17 cellular contexts compared by ENCODE assay signal in genomic region chr3:163939926-163940325, GRCh38.
DNase-seq lines count a peak whose midpoint lies in the region; ATAC-seq, FAIRE-seq and TF ChIP-seq lines count a peak whose summit lies in the region.
"Had no signal": no experiment of that assay in that cellular context is flagged by ENCODE, and none has a peak within 500 bp of the region (broad histone marks: within the 10 kb centered on the region; RNA-seq: fewer than 3 reads in every experiment).

No MANE protein-coding gene starts in this region.

- H3K27me3 ChIP-seq in astrocyte (ENCODE audit: insufficient read depth, low read length) (no peaks in the 10 kb centered on the region), BE2C (no peaks in the 10 kb centered on the region), heart right ventricle (no peaks in the 10 kb centered on the region), thyroid gland (no peaks in the 10 kb centered on the region)
- H3K27me3 ChIP-seq: transverse colon had no signal

- H3K4me2 ChIP-seq in astrocyte (ENCODE audit: low read length), result no peak overlapping the region
- H3K4me2 ChIP-seq: SK-N-SH had no signal

- H3K36me3 Mint-ChIP-seq in astrocyte (ENCODE audit: low read depth, unreplicated experiment), result no peaks in the 10 kb centered on the region
- peaks cover 4% of the 10 kb centered on the region for H3K36me3 Mint-ChIP-seq in neural crest cell (ENCODE audit: low read depth)
- H3K36me3 Mint-ChIP-seq: activated naive CD4-positive, alpha-beta T cell treated with anti-CD3 and anti-CD28 coated beads, Interleukin-2, amount 50 U/mL, for 24 hours had no signal

- TF ChIP-seq CTCF in astrocyte (IDR thresholded peaks at IDR 0.05; ENCODE audit: insufficient read depth, low read depth, low read length) (no peak), neural crest cell (conservative IDR thresholded peaks at IDR 0.05) (peak; percentile 19), BE2C (IDR thresholded peaks at IDR 0.05; ENCODE audit: low read depth, low read length) (no peak), heart right ventricle (IDR thresholded peaks at IDR 0.05) (no peak), thyroid gland (IDR thresholded peaks at IDR 0.05) (no peak)

- no peaks in the 10 kb centered on the region for H3K79me2 ChIP-seq in astrocyte (ENCODE audit: insufficient read depth, low read length)

- intact Hi-C loops in heart right ventricle (cut with DNase I) (no loop called here), thyroid gland (cut with DNase I) (no loop called here)

- H3K4me3 ChIP-seq in astrocyte (ENCODE audit: insufficient read depth, low read depth, low read length), result no peak overlapping the region
- H3K4me3 ChIP-seq in BE2C (ENCODE audit: low read depth, low read length), result no peak overlapping the region
- no peak overlapping the region for H3K4me3 ChIP-seq in heart right ventricle
- no peak overlapping the region for H3K4me3 ChIP-seq in thyroid gland (replicated peaks in 1 of 3)
- H3K4me3 ChIP-seq: transverse colon had no signal

- H3K36me3 ChIP-seq in astrocyte (ENCODE audit: insufficient read depth, low read length), result no peaks in the 10 kb centered on the region
- H3K36me3 ChIP-seq in BE2C, result no peaks in the 10 kb centered on the region
- no peaks in the 10 kb centered on the region for H3K36me3 ChIP-seq in heart right ventricle
- H3K36me3 ChIP-seq in thyroid gland, result no peaks in the 10 kb centered on the region
- H3K36me3 ChIP-seq: transverse colon had no signal

- no peak overlapping the region for H3K27ac ChIP-seq in astrocyte (ENCODE audit: low read depth, low read length)
- no peak overlapping the region for H3K27ac ChIP-seq in heart right ventricle
- no peak overlapping the region for H3K27ac ChIP-seq in thyroid gland
- H3K27ac ChIP-seq: transverse colon had no signal

- H3K4me1 ChIP-seq in astrocyte (ENCODE audit: insufficient read depth, low read length), result no peaks in the 10 kb centered on the region
- H3K4me1 ChIP-seq in BE2C, result no peaks in the 10 kb centered on the region
- no peaks in the 10 kb centered on the region for H3K4me1 ChIP-seq in heart right ventricle
- H3K4me1 ChIP-seq in thyroid gland, result no peaks in the 10 kb centered on the region
- H3K4me1 ChIP-seq: transverse colon had no signal

- H3K4me3 Mint-ChIP-seq in astrocyte (ENCODE audit: unreplicated experiment) (no peak overlapping the region), neural crest cell (no peak overlapping the region)
- H3K4me3 Mint-ChIP-seq: activated naive CD4-positive, alpha-beta T cell treated with anti-CD3 and anti-CD28 coated beads, Interleukin-2, amount 50 U/mL, for 24 hours had no signal

- peaks cover 3% of the 10 kb centered on the region for H3K9me3 Mint-ChIP-seq in astrocyte (ENCODE audit: unreplicated experiment)
- H3K9me3 Mint-ChIP-seq in neural crest cell, result peaks cover 10% of the 10 kb centered on the region

- peak; percentile 7 for DNase-seq in EL
- DNase-seq in M059J (ENCODE audit: low read depth), result peak; percentile 42
- peak; percentile 8 for DNase-seq in astrocyte (ENCODE audit: low read depth)
- no peak for DNase-seq in neural crest cell (ENCODE audit: low read depth, low spot score)
- DNase-seq in BE2C, result no peak
- DNase-seq in heart right ventricle, result no peak
- DNase-seq in medulla oblongata (ENCODE audit: extremely low spot score), result no peak
- no peak for DNase-seq in thyroid gland
- DNase-seq: activated CD8-positive, alpha-beta memory T cell treated with anti-CD3 and anti-CD28 coated beads, Interleukin-2, amount 50 U/mL, for 4 hours; C1 segment of cervical spinal cord; cerebellar nuclear complex; Kasumi-1; NCI-H2081; SK-N-SH; stimulated activated CD8-positive, alpha-beta memory T cell treated with anti-CD3 and anti-CD28 coated beads, Interleukin-4, amount 100 ng/mL, for 48 hours; transverse colon had no signal

- no peaks in the 10 kb centered on the region for H3K9me3 ChIP-seq in astrocyte (ENCODE audit: insufficient read depth, low read depth, low read length)
- H3K9me3 ChIP-seq in BE2C, result no peaks in the 10 kb centered on the region
- peaks cover 0 to 22% (median 0%) of the 10 kb centered on the region in 11 donors for H3K9me3 ChIP-seq in heart right ventricle
- no peaks in the 10 kb centered on the region for H3K9me3 ChIP-seq in thyroid gland
- H3K9me3 ChIP-seq: SK-N-SH, transverse colon had no signal

- ATAC-seq in heart right ventricle, result no peak

- H3K27ac Mint-ChIP-seq in astrocyte (ENCODE audit: unreplicated experiment) (no peak overlapping the region), neural crest cell (ENCODE audit: unreplicated experiment) (no peak overlapping the region)
- H3K27ac Mint-ChIP-seq: activated naive CD4-positive, alpha-beta T cell treated with anti-CD3 and anti-CD28 coated beads, Interleukin-2, amount 50 U/mL, for 24 hours had no signal

- no peak for TF ChIP-seq POLR2A in thyroid gland (IDR thresholded peaks at IDR 0.05)

- FAIRE-seq in astrocyte (lab: Jason Lieb, UNC), result no peak

- no peaks in the 10 kb centered on the region for H4K20me1 ChIP-seq in astrocyte (ENCODE audit: insufficient read depth, low read length)

- H3K27me3 Mint-ChIP-seq in astrocyte (ENCODE audit: low read depth, unreplicated experiment) (no peaks in the 10 kb centered on the region), neural crest cell (ENCODE audit: low read depth) (no peaks in the 10 kb centered on the region)
- H3K27me3 Mint-ChIP-seq: activated naive CD4-positive, alpha-beta T cell treated with anti-CD3 and anti-CD28 coated beads, Interleukin-2, amount 50 U/mL, for 24 hours had no signal

- no peak overlapping the region for H3K9ac ChIP-seq in astrocyte (ENCODE audit: low read length)
- H3K9ac ChIP-seq: SK-N-SH had no signal

- 29 to 56% methylated on average over 3 of the region's 3 CpGs for WGBS in heart right ventricle, 2 donors
- WGBS in thyroid gland, 2 donors, result 33 to 81% methylated on average over 3 of the region's 3 CpGs

- H3K4me1 Mint-ChIP-seq in astrocyte (ENCODE audit: low read depth, unreplicated experiment) (peaks cover 4% of the 10 kb centered on the region), neural crest cell (no peaks in the 10 kb centered on the region)
- H3K4me1 Mint-ChIP-seq: activated naive CD4-positive, alpha-beta T cell treated with anti-CD3 and anti-CD28 coated beads, Interleukin-2, amount 50 U/mL, for 24 hours had no signal

- H2AFZ ChIP-seq in astrocyte (ENCODE audit: low read depth, low read length), result no peak overlapping the region

Comparison
In these comparisons a context has a peak if more than half of its experiments do, and no peak if none do; other contexts are left out.
1. DNase-seq: peak in EL (single experiment), M059J (single experiment) and astrocyte (single experiment); none in neural crest cell (single experiment), BE2C (single experiment), heart right ventricle (0 of 2), medulla oblongata (single experiment) and thyroid gland (0 of 2).